In genomic region chrX:53284684-53285447, GRCh38 we compare ENCODE assay signal across 8 cellular contexts. TPM values are rescaled to one million over a fixed set of nuclear protein-coding genes. Genes with fewer than 3 reads are reported as not detected.
DNase-seq lines count a peak whose midpoint lies in the region; ATAC-seq and TF ChIP-seq lines count a peak whose summit lies in the region.

No MANE protein-coding gene starts in this region.

- peaks cover 30% of the 10 kb centered on the region for H3K27me3 Mint-ChIP-seq in activated T-cell treated with anti-CD3 and anti-CD28 coated beads, Interleukin-2, amount 50 U/mL, for 72 hours (ENCODE audit: low read depth)

- intact Hi-C loops in aorta (cut with DNase I): loop anchor here in 1 of 2 donors (2.0 kb wide), 1 partner anchor 46 kb away; no protein-coding TSS in a partner anchor

- H3K4me3 ChIP-seq in DOHH2 (ENCODE audit: low read length) (no peak overlapping the region), HFF-Myc (replicated peaks; ENCODE audit: low read depth, low read length) (no peak overlapping the region), NT2/D1 (ENCODE audit: insufficient read length, low read depth) (no peak overlapping the region), fibroblast of pulmonary artery (replicated peaks; ENCODE audit: low read depth, low read length) (no peak overlapping the region), aorta (ENCODE audit: low read length in 2 of 2) (no peak overlapping the region)

- no peak overlapping the region for H3K4me3 Mint-ChIP-seq in activated T-cell treated with anti-CD3 and anti-CD28 coated beads, Interleukin-2, amount 50 U/mL, for 72 hours

- H3K9me3 Mint-ChIP-seq in activated T-cell treated with anti-CD3 and anti-CD28 coated beads, Interleukin-2, amount 50 U/mL, for 72 hours: no peaks in the 10 kb centered on the region

- no peak overlapping the region for H3K9ac ChIP-seq in NT2/D1 (ENCODE audit: insufficient read length, low read depth)

- H3K4me1 ChIP-seq in DOHH2 (ENCODE audit: control insufficient read depth, low read length): peaks cover 26% of the 10 kb centered on the region
- H3K4me1 ChIP-seq in NT2/D1 (ENCODE audit: insufficient read depth, insufficient read length): peaks cover 17% of the 10 kb centered on the region
- no peaks in the 10 kb centered on the region for H3K4me1 ChIP-seq in aorta (ENCODE audit: control insufficient read depth in 1 of 2, insufficient read depth in 2 of 2, low read length in 2 of 2)

- no peaks in the 10 kb centered on the region for H3K79me2 ChIP-seq in DOHH2 (ENCODE audit: control insufficient read depth, low read length)

- H3K9me3 ChIP-seq in DOHH2 (ENCODE audit: control insufficient read depth, insufficient read depth, low read length) (no peaks in the 10 kb centered on the region), NT2/D1 (ENCODE audit: insufficient read depth, low read length) (no peaks in the 10 kb centered on the region), aorta (ENCODE audit: control insufficient read depth, low read length) (no peaks in the 10 kb centered on the region)

- TF ChIP-seq CTCF in DOHH2 (IDR thresholded peaks at IDR 0.05; ENCODE audit: low read depth, low read length, poor library complexity, severe bottlenecking) (peak; percentile 79), HFF-Myc (IDR thresholded peaks at IDR 0.05; ENCODE audit: low read depth, low read length, missing control alignments) (peak; percentile 77), fibroblast of pulmonary artery (IDR thresholded peaks at IDR 0.05; ENCODE audit: low read length, missing control alignments) (peak; percentile 68)

- no peak for DNase-seq in HFF-Myc (ENCODE audit: extremely low read depth, low read depth)
- peak; percentile 43 for DNase-seq in NT2/D1 (ENCODE audit: low read depth, low spot score)
- peak; percentile 53 to 59 for DNase-seq in activated T-cell treated with anti-CD3 and anti-CD28 coated beads, Interleukin-2, amount 50 U/mL, for 72 hours
- DNase-seq in fibroblast of pulmonary artery (ENCODE audit: low read depth): peak; percentile 49
- peak in 32 of 56 donors; percentile 1 to 61 (median 17) for DNase-seq in nucleus accumbens (lab: John Stamatoyannopoulos, UW)
- DNase-seq in aorta: peak; percentile 67 to 83

- H4K20me1 ChIP-seq in DOHH2 (ENCODE audit: control insufficient read depth, insufficient read depth, low read depth, low read length): no peaks in the 10 kb centered on the region

- H3K4me2 ChIP-seq in DOHH2 (ENCODE audit: low read length): no peak overlapping the region

- H3F3A ChIP-seq in DOHH2 (ENCODE audit: control insufficient read depth, insufficient read depth): no peaks in the 10 kb centered on the region

- H3K27me3 ChIP-seq in DOHH2 (ENCODE audit: control insufficient read depth, low read length): no peaks in the 10 kb centered on the region
- H3K27me3 ChIP-seq in NT2/D1 (ENCODE audit: insufficient read depth, insufficient read length): no peaks in the 10 kb centered on the region
- H3K27me3 ChIP-seq in aorta (ENCODE audit: control insufficient read depth in 1 of 2, insufficient read depth in 2 of 2, low read length in 1 of 2): no peaks in the 10 kb centered on the region

- H3K36me3 ChIP-seq in DOHH2 (ENCODE audit: control insufficient read depth, low read length): no peaks in the 10 kb centered on the region
- H3K36me3 ChIP-seq in NT2/D1 (ENCODE audit: insufficient read depth, insufficient read length, low read length): no peaks in the 10 kb centered on the region
- no peaks in the 10 kb centered on the region for H3K36me3 ChIP-seq in aorta (ENCODE audit: control insufficient read depth in 1 of 2, insufficient read depth in 2 of 2, low read length in 1 of 2)

- H3K36me3 Mint-ChIP-seq in activated T-cell treated with anti-CD3 and anti-CD28 coated beads, Interleukin-2, amount 50 U/mL, for 72 hours (ENCODE audit: insufficient read depth in 2 of 2): no peaks in the 10 kb centered on the region

- no peak overlapping the region for H3K27ac ChIP-seq in DOHH2 (ENCODE audit: low read depth, low read length)
- no peak overlapping the region for H3K27ac ChIP-seq in aorta (ENCODE audit: low read depth in 1 of 2, low read length in 2 of 2)

- ATAC-seq in activated T-cell treated with anti-CD3 and anti-CD28 coated beads, Interleukin-2, amount 50 U/mL, for 72 hours (replicated peaks in 1 of 2): peak; percentile 58 to 66
- ATAC-seq in aorta (ENCODE audit: low FRiP score) (peak; percentile 70), HG03469 (IDR thresholded peaks at IDR 0.05; ENCODE audit: unreplicated experiment) (no peak)

- no peaks in the 10 kb centered on the region for H3K9me2 ChIP-seq in DOHH2 (replicated peaks; ENCODE audit: control insufficient read depth, low read length)

- H3K27ac Mint-ChIP-seq in activated T-cell treated with anti-CD3 and anti-CD28 coated beads, Interleukin-2, amount 50 U/mL, for 72 hours: peak overlapping the region; percentile 40

- H3K4me1 Mint-ChIP-seq in activated T-cell treated with anti-CD3 and anti-CD28 coated beads, Interleukin-2, amount 50 U/mL, for 72 hours (ENCODE audit: low read depth): peaks cover 22% of the 10 kb centered on the region

- WGBS in aorta, 2 donors: 38% methylated on average over 8 of the region's 8 CpGs

RNA-seq across cellular contexts. Expression of gene IQSEC2, which starts 3.5 kb away (rescaled TPM):
- 1 to 10 TPM in 1 of 2 donors, under 1 TPM in 1; 0.56 to 1.3 TPM for total RNA-seq in activated T-cell treated with anti-CD3 and anti-CD28 coated beads, Interleukin-2, amount 50 U/mL, for 72 hours
- total RNA-seq in aorta: 10 to 100 TPM; 17.1 to 27.4 TPM
- polyA plus RNA-seq in aorta: 10 to 100 TPM; 15.2 to 15.4 TPM

RNA-seq across cellular contexts. Expression of gene KDM5C, which starts 59.9 kb away (rescaled TPM):
- total RNA-seq in activated T-cell treated with anti-CD3 and anti-CD28 coated beads, Interleukin-2, amount 50 U/mL, for 72 hours: 100 to 1,000 TPM; 105 to 151 TPM
- total RNA-seq in aorta: 100 to 1,000 TPM in 1 of 2 donors, 10 to 100 TPM in 1; 78.7 to 118 TPM
- 10 to 100 TPM; 14.0 to 37.1 TPM for polyA plus RNA-seq in aorta

Comparison
In these comparisons a context has a peak if more than half of its experiments do, and no peak if none do; other contexts are left out.
1. RNA of gene IQSEC2, which starts 3.5 kb away (total RNA-seq): 17.1 to 27.4 TPM in aorta; 0.56 to 1.3 TPM in activated T-cell treated with anti-CD3 and anti-CD28 coated beads, Interleukin-2, amount 50 U/mL, for 72 hours; every median in the first group is over 4 times any median in the second.
2. Peak in every context shown above with its lines, with median percentiles within 50 percentile points of each other: CTCF ChIP-seq.